Comparison of ENCODE assay signal across 9 cellular contexts in the genomic region with DNA sequence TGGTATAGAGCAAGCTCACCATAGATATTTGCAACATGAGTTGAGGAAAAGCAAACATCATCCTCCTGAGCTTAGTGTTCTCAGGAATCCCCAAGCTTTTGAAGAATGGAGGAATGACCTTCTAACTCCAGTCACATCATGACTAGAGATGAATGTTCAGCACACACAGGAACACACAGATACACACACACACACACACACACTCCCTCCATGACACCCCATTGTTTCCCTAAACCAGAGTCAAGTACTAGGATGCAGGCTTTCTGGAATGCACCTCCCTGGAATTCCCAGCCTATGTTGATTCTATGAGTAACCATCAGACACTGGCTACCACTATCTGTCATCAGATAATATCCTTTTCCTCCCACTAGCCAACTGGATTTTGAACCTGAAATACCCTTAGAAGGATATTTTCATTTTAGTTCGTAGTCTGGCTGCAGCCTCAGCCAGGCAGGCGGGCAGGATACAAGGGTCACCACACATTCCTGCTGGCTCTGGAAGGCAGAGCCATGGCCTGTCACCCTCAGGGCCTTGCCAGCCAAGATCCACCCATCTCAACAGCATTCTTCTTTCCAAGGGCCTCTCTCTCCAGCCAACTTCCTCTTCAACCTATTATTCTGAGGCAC.
A peak's percentile ranks its signal among the peaks of the same experiment; 100 is the strongest.
DNase-seq lines count a peak whose midpoint lies in the region; ATAC-seq, FAIRE-seq and TF ChIP-seq lines count a peak whose summit lies in the region.
"Had no signal": no experiment of that assay in that cellular context is flagged by ENCODE, and none has a peak within 500 bp of the region (broad histone marks: within the 10 kb centered on the region; RNA-seq: fewer than 3 reads in every experiment).

No MANE protein-coding gene starts in this region.

- peak overlapping the region in 6 of 8 donors; percentile 11 to 55 (median 32) for H3K27ac ChIP-seq in spleen
- H3K27ac ChIP-seq: parathyroid adenoma had no signal

- no peak for TF ChIP-seq POLR2A in spleen (IDR thresholded peaks at IDR 0.05)

- no peak for ATAC-seq in GM21526 (IDR thresholded peaks at IDR 0.05; ENCODE audit: low FRiP score, unreplicated experiment)

- H3K4me3 ChIP-seq in astrocyte of the spinal cord (ENCODE audit: low read depth, low read length) (no peak overlapping the region), spleen (no peak overlapping the region)

- H3K9me3 ChIP-seq in spleen: no peaks in the 10 kb centered on the region

- WGBS in spleen, 5 donors: 63 to 88% (median 68%) methylated on average over 2 of the region's 2 CpGs

- DNase-seq in HTR-8/SVneo (ENCODE audit: insufficient read length, low spot score) (peak; percentile 38), astrocyte of the spinal cord (ENCODE audit: low read depth, low spot score) (peak; percentile 89), islet precursor cell (peak; percentile 78), spleen (no peak), immature natural killer cell (no peak)
- no peak for DNase-seq in stimulated activated CD4-positive, alpha-beta T cell treated with anti-CD3 and anti-CD28 coated beads, Interleukin-1b, Interleukin-23, amount 100 ng/mL, for 48 hours
- DNase-seq: activated CD4-positive, alpha-beta T cell treated with anti-CD3 and anti-CD28 coated beads, Interleukin-2, amount 10 ng/mL, durations not matched to agents 24 days and 14 days had no signal

- TF ChIP-seq CTCF in astrocyte of the spinal cord (IDR thresholded peaks at IDR 0.05; ENCODE audit: low read depth, low read length) (no peak), spleen (IDR thresholded peaks at IDR 0.05 in 8 of 11, conservative IDR thresholded peaks at IDR 0.05 in 3 of 11) (no peak)

- H3K27me3 Mint-ChIP-seq in immature natural killer cell (ENCODE audit: low read depth in 3 of 3): peaks cover 0 to 3% (median 3%) of the 10 kb centered on the region in 3 donors
- H3K27me3 Mint-ChIP-seq: activated CD4-positive, alpha-beta T cell treated with anti-CD3 and anti-CD28 coated beads, Interleukin-2, amount 10 ng/mL, durations not matched to agents 24 days and 14 days had no signal

- in situ Hi-C loops in astrocyte of the spinal cord (cut with HindIII; ENCODE audit: low sequenced_read_pairs): no loop called here

- peaks cover 0 to 30% (median 9%) of the 10 kb centered on the region in 6 donors for H3K4me1 ChIP-seq in spleen
- H3K4me1 ChIP-seq: parathyroid adenoma had no signal

- no peak for FAIRE-seq in HTR-8/SVneo (lab: Jason Lieb, UNC)

- no peak overlapping the region for H3K27ac Mint-ChIP-seq in immature natural killer cell
- H3K27ac Mint-ChIP-seq: activated CD4-positive, alpha-beta T cell treated with anti-CD3 and anti-CD28 coated beads, Interleukin-2, amount 10 ng/mL, durations not matched to agents 24 days and 14 days had no signal

- no peaks in the 10 kb centered on the region for H3K9me3 Mint-ChIP-seq in immature natural killer cell

- intact Hi-C loops in spleen (cut with DNase I; ENCODE audit: low total_unique reads): no loop called here

- H3K36me3 ChIP-seq in spleen: no peaks in the 10 kb centered on the region

- no peaks in the 10 kb centered on the region for H3K27me3 ChIP-seq in spleen (replicated peaks in 1 of 7)

- H3K4me3 Mint-ChIP-seq in immature natural killer cell: no peak overlapping the region
- H3K4me3 Mint-ChIP-seq: activated CD4-positive, alpha-beta T cell treated with anti-CD3 and anti-CD28 coated beads, Interleukin-2, amount 10 ng/mL, durations not matched to agents 24 days and 14 days had no signal

- no peaks in the 10 kb centered on the region for H3K4me1 Mint-ChIP-seq in immature natural killer cell

- no peaks in the 10 kb centered on the region for H3K36me3 Mint-ChIP-seq in immature natural killer cell

Comparison
In these comparisons a context has a peak if more than half of its experiments do, and no peak if none do; other contexts are left out.
1. DNase-seq: peak in HTR-8/SVneo (single experiment), astrocyte of the spinal cord (single experiment) and islet precursor cell (single experiment); none in spleen (single experiment), immature natural killer cell (0 of 3) and stimulated activated CD4-positive, alpha-beta T cell treated with anti-CD3 and anti-CD28 coated beads, Interleukin-1b, Interleukin-23, amount 100 ng/mL, for 48 hours (single experiment).